9 cellular contexts compared by ENCODE assay signal in genomic region chr17:76550712-76551615, GRCh38. TPM values are rescaled to one million over a fixed set of nuclear protein-coding genes. Genes with fewer than 3 reads are reported as not detected.
DNase-seq lines count a peak whose midpoint lies in the region; ATAC-seq and TF ChIP-seq lines count a peak whose summit lies in the region.
"Had no signal": no experiment of that assay in that cellular context is flagged by ENCODE, and none has a peak within 500 bp of the region (broad histone marks: within the 10 kb centered on the region; RNA-seq: fewer than 3 reads in every experiment).

No MANE protein-coding gene starts in this region.

- no peak for TF ChIP-seq CTCF in GM23338 (conservative IDR thresholded peaks at IDR 0.05; ENCODE audit: low read depth in 2 of 2)
- TF ChIP-seq CTCF in progenitor cell of endocrine pancreas (IDR thresholded peaks at IDR 0.05; ENCODE audit: unreplicated experiment): no peak
- TF ChIP-seq CTCF in tibial artery (IDR thresholded peaks at IDR 0.05): no peak

- peaks cover 7% of the 10 kb centered on the region for H3K27me3 Mint-ChIP-seq in GM23338 (ENCODE audit: insufficient read depth, low read depth, poor library complexity)
- peaks cover 1% of the 10 kb centered on the region for H3K27me3 Mint-ChIP-seq in progenitor cell of endocrine pancreas

- H3F3A ChIP-seq in GM23338 (replicated peaks; ENCODE audit: low read depth): no peaks in the 10 kb centered on the region; the same call in 1 of the 2 replicates

- ATAC-seq in GM23338 (no peak), HG03520 (IDR thresholded peaks at IDR 0.05; ENCODE audit: unreplicated experiment) (no peak), HG03439 (IDR thresholded peaks at IDR 0.05; ENCODE audit: unreplicated experiment) (no peak)

- peaks cover 14% of the 10 kb centered on the region for H3K4me1 Mint-ChIP-seq in GM23338
- H3K4me1 Mint-ChIP-seq in progenitor cell of endocrine pancreas (ENCODE audit: low read depth): peaks cover 13% of the 10 kb centered on the region

- no peaks in the 10 kb centered on the region for H3K79me2 ChIP-seq in GM23338 (replicated peaks; ENCODE audit: insufficient read depth)

- H3K36me3 Mint-ChIP-seq in GM23338 (ENCODE audit: low read depth): no peaks in the 10 kb centered on the region
- no peaks in the 10 kb centered on the region for H3K36me3 Mint-ChIP-seq in progenitor cell of endocrine pancreas (ENCODE audit: insufficient read depth)

- H4K20me1 ChIP-seq in GM23338 (replicated peaks; ENCODE audit: insufficient read depth): no peaks in the 10 kb centered on the region

- intact Hi-C loops in tibial artery (cut with DNase I; ENCODE audit: low total_unique reads): loop anchor here (10.0 kb wide), 1 partner anchor 164 kb away; the partner anchor contains the start of gene MXRA7

- H3K9me2 ChIP-seq in GM23338 (ENCODE audit: insufficient read depth): no peaks in the 10 kb centered on the region

- H3K9me3 Mint-ChIP-seq in GM23338 (no peaks in the 10 kb centered on the region), progenitor cell of endocrine pancreas (ENCODE audit: low read depth) (no peaks in the 10 kb centered on the region)
- H3K9me3 Mint-ChIP-seq: activated naive CD4-positive, alpha-beta T cell treated with anti-CD3 and anti-CD28 coated beads, Interleukin-2, amount 10 ng/mL, durations not matched to agents 7 days and 5 days had no signal

- peak overlapping the region; percentile 2; the same call in 1 of the 2 replicates for H3K27ac Mint-ChIP-seq in GM23338
- H3K27ac Mint-ChIP-seq in progenitor cell of endocrine pancreas: peak overlapping the region; percentile 65
- H3K27ac Mint-ChIP-seq: activated naive CD4-positive, alpha-beta T cell treated with anti-CD3 and anti-CD28 coated beads, Interleukin-2, amount 10 ng/mL, durations not matched to agents 7 days and 5 days had no signal

- H3K4me3 Mint-ChIP-seq in GM23338 (no peak overlapping the region), progenitor cell of endocrine pancreas (ENCODE audit: low read depth) (no peak overlapping the region)
- H3K4me3 Mint-ChIP-seq: activated naive CD4-positive, alpha-beta T cell treated with anti-CD3 and anti-CD28 coated beads, Interleukin-2, amount 10 ng/mL, durations not matched to agents 7 days and 5 days had no signal

- H3K4me3 ChIP-seq in GM23338 (no peak overlapping the region), tibial artery (no peak overlapping the region)

- H3K4me2 ChIP-seq in GM23338: no peak overlapping the region

- H3K27ac ChIP-seq in GM23338 (ENCODE audit: low read depth): peak overlapping the region; percentile 34
- peak overlapping the region; percentile 99 for H3K27ac ChIP-seq in epithelial cell of prostate
- H3K27ac ChIP-seq in tibial artery: no peak overlapping the region

- H3K36me3 ChIP-seq in GM23338 (ENCODE audit: insufficient read depth) (no peaks in the 10 kb centered on the region), tibial artery (no peaks in the 10 kb centered on the region)

- H3K27me3 ChIP-seq in GM23338 (ENCODE audit: insufficient read depth) (no peaks in the 10 kb centered on the region), tibial artery (peaks cover 0 to 5% of the 10 kb centered on the region in 2 donors)

- H3K4me1 ChIP-seq in GM23338 (ENCODE audit: insufficient read depth) (0 out of 2 replicates have a peak, but pooled peaks cover 7% of the 10 kb centered on the region), tibial artery (peaks cover 0 to 21% (median 0%) of the 10 kb centered on the region in 4 donors)

- H3K9me3 ChIP-seq in tibial artery: no peaks in the 10 kb centered on the region

- no peak overlapping the region for H2AFZ ChIP-seq in GM23338

- DNase-seq in GM23338 (ENCODE audit: low spot score) (peak; percentile 50), NOMO-1 treated with DMSO at 0.1 percent for 48 hours (lab: John Stamatoyannopoulos, UW; ENCODE audit: unreplicated experiment) (peak; percentile 73), epithelial cell of prostate (ENCODE audit: low read depth, low spot score) (peak; percentile 69), progenitor cell of endocrine pancreas (ENCODE audit: low spot score, unreplicated experiment) (no peak), cerebellar cortex (ENCODE audit: low spot score) (no peak), tibial artery (no peak)
- DNase-seq: activated naive CD4-positive, alpha-beta T cell treated with anti-CD3 and anti-CD28 coated beads, Interleukin-2, amount 10 ng/mL, durations not matched to agents 7 days and 5 days had no signal

TF ChIP-seq in GM23338, 12 proteins besides CTCF, POLR2A, EP300 and RAD21 (continues in another document):
- TF ChIP-seq EZH2phosphoT487 (IDR thresholded peaks at IDR 0.05; ENCODE audit: unreplicated experiment) (no peak), CREB1 (CRISPR knock-in tag; IDR thresholded peaks at IDR 0.05; ENCODE audit: low read depth) (no peak), NANOG (IDR thresholded peaks at IDR 0.05; ENCODE audit: borderline replicate concordance) (no peak), EZH2 (IDR thresholded peaks at IDR 0.05; ENCODE audit: low read depth, unreplicated experiment) (no peak), ETS1 (IDR thresholded peaks at IDR 0.05) (no peak), REST (IDR thresholded peaks at IDR 0.05; ENCODE audit: unreplicated experiment) (no peak), ZNF114 (CRISPR knock-in tag; IDR thresholded peaks at IDR 0.05) (no peak), STAT1 (IDR thresholded peaks at IDR 0.05; ENCODE audit: unreplicated experiment) (no peak), POLR2AphosphoS5 (IDR thresholded peaks at IDR 0.05; ENCODE audit: low read depth) (no peak)

RNA-seq across cellular contexts. Expression of gene PRCD, which starts 11.1 kb away (rescaled TPM):
- total RNA-seq in GM23338 (2014; rRNA removed; shearing (Covaris generic)): 0.38 and 0.50 TPM in 2 replicates
- 1.6 and 2.5 TPM in 2 replicates for polyA plus RNA-seq in GM23338 (2016; fragmentation: Nextera tagmentation; extraction: Ambion mirVana)
- 0.86 and 1.7 TPM in 2 replicates for total RNA-seq in progenitor cell of endocrine pancreas

RNA-seq across cellular contexts. Expression of gene CYGB, which starts 13.5 kb away (rescaled TPM):
- 1.7 and 2.1 TPM in 2 replicates for total RNA-seq in GM23338 (2014; rRNA removed; shearing (Covaris generic))
- 0.85 and 1.2 TPM in 2 replicates for polyA plus RNA-seq in GM23338 (2016; fragmentation: Nextera tagmentation; extraction: Ambion mirVana)
- 0.46 and 1.0 TPM in 2 replicates for total RNA-seq in progenitor cell of endocrine pancreas

RNA-seq across cellular contexts. Expression of gene ST6GALNAC2, which starts 34.7 kb away (rescaled TPM):
- total RNA-seq in GM23338 (2014; rRNA removed; shearing (Covaris generic)): 0.31 TPM in 1 of 2 replicates, not detected in the other
- polyA plus RNA-seq in GM23338 (2016; fragmentation: Nextera tagmentation; extraction: Ambion mirVana): not detected in 2 replicates
- total RNA-seq in progenitor cell of endocrine pancreas: 0.62 and 1.2 TPM in 2 replicates

RNA-seq across cellular contexts. Expression of gene RHBDF2, which starts 49.7 kb away (rescaled TPM):
- 19.5 and 29.5 TPM in 2 replicates for total RNA-seq in GM23338 (2014; rRNA removed; shearing (Covaris generic))
- 9.4 and 10.5 TPM in 2 replicates for polyA plus RNA-seq in GM23338 (2016; fragmentation: Nextera tagmentation; extraction: Ambion mirVana)
- total RNA-seq in progenitor cell of endocrine pancreas: 11.8 and 12.1 TPM in 2 replicates

Comparison
In these comparisons a context has a peak if more than half of its experiments do, and no peak if none do; other contexts are left out.
1. DNase-seq: peak in GM23338 (single experiment), NOMO-1 treated with DMSO at 0.1 percent for 48 hours (single experiment) and epithelial cell of prostate (single experiment); none in progenitor cell of endocrine pancreas (single experiment), cerebellar cortex (single experiment) and tibial artery (0 of 2).
2. H3K27ac ChIP-seq: peak in GM23338 (single experiment) and epithelial cell of prostate (single experiment); none in tibial artery (0 of 2).